Comparison of ENCODE assay signal across 26 cellular contexts in the genomic region with DNA sequence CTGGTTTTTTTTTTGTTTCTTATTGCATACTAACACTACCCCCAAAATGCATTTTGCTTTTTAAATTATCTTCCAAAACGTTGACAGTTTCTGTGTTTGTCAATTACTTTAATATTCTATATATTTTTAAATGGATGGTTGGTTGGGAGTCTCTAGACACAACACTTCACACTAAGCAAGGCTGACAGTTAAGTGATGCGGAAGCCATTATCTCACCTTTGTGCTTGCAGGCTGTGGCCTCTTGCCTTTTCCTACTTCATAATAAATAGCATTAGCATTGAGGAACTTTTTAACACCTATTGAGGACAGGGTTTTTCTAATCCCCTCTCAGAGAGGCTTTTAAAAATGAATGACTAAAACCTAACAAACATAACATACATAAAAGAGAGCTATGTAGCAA.
"Had no signal": no experiment of that assay in that cellular context is flagged by ENCODE, and none has a peak within 500 bp of the region (broad histone marks: within the 10 kb centered on the region; RNA-seq: fewer than 3 reads in every experiment).

No MANE protein-coding gene starts in this region.

- H3K4me1 ChIP-seq: pancreas, prostate gland, right lobe of liver, sigmoid colon, stomach, thyroid gland, tibial nerve, upper lobe of left lung, vagina had no signal

- H3K27me3 ChIP-seq: neutrophil, pancreas, right lobe of liver, sigmoid colon, stomach, thyroid gland, tibial nerve, upper lobe of left lung, vagina had no signal

- H3K9me3 ChIP-seq: neutrophil, pancreas, prostate gland, right lobe of liver, sigmoid colon, thyroid gland, vagina had no signal

- H3K4me3 ChIP-seq: pancreas, prostate gland, right lobe of liver, sigmoid colon, stomach, thoracic aorta, thyroid gland, tibial nerve, upper lobe of left lung, vagina had no signal

- H3K4me3 Mint-ChIP-seq: naive thymus-derived CD8-positive, alpha-beta T cell; natural killer cell treated with Interleukin-12 subunit alpha and Interleukin-12 subunit beta and Interleukin-15 and Interleukin-18, amount 100 ng/mL, for 72 hours; nephron progenitor cell; neural crest cell; stimulated activated effector memory CD8-positive, alpha-beta T cell treated with anti-CD3 and anti-CD28 coated beads, Interleukin-12 subunit alpha, Interleukin-12 subunit beta, amount 100 ng/mL, for 72 hours; stimulated activated naive B cell treated with anti-CD40 and anti-IgM and Interleukin-4, amounts not matched to agents 10 μg/mL and 1 μg/mL and 100 μg/mL, for 72 hours; stimulated activated naive CD8-positive, alpha-beta T cell treated with anti-CD3 and anti-CD28 coated beads, Interleukin-15, Interleukin-2, amounts not matched to agents 100 ng/mL and 50 ng/mL, for 24 hours had no signal

- H3K27ac Mint-ChIP-seq: naive thymus-derived CD8-positive, alpha-beta T cell; natural killer cell treated with Interleukin-12 subunit alpha and Interleukin-12 subunit beta and Interleukin-15 and Interleukin-18, amount 100 ng/mL, for 72 hours; nephron progenitor cell; stimulated activated effector memory CD8-positive, alpha-beta T cell treated with anti-CD3 and anti-CD28 coated beads, Interleukin-12 subunit alpha, Interleukin-12 subunit beta, amount 100 ng/mL, for 72 hours; stimulated activated naive B cell treated with anti-CD40 and anti-IgM and Interleukin-4, amounts not matched to agents 10 μg/mL and 1 μg/mL and 100 μg/mL, for 72 hours; stimulated activated naive CD8-positive, alpha-beta T cell treated with anti-CD3 and anti-CD28 coated beads, Interleukin-15, Interleukin-2, amounts not matched to agents 100 ng/mL and 50 ng/mL, for 24 hours had no signal

- H3K4me1 Mint-ChIP-seq: naive thymus-derived CD8-positive, alpha-beta T cell; nephron progenitor cell; neural crest cell; stimulated activated effector memory CD8-positive, alpha-beta T cell treated with anti-CD3 and anti-CD28 coated beads, Interleukin-12 subunit alpha, Interleukin-12 subunit beta, amount 100 ng/mL, for 72 hours; stimulated activated naive B cell treated with anti-CD40 and anti-IgM and Interleukin-4, amounts not matched to agents 10 μg/mL and 1 μg/mL and 100 μg/mL, for 72 hours had no signal

- H3K27me3 Mint-ChIP-seq: naive thymus-derived CD8-positive, alpha-beta T cell; natural killer cell treated with Interleukin-12 subunit alpha and Interleukin-12 subunit beta and Interleukin-15 and Interleukin-18, amount 100 ng/mL, for 72 hours; stimulated activated naive B cell treated with anti-CD40 and anti-IgM and Interleukin-4, amounts not matched to agents 10 μg/mL and 1 μg/mL and 100 μg/mL, for 72 hours; stimulated activated naive CD8-positive, alpha-beta T cell treated with anti-CD3 and anti-CD28 coated beads, Interleukin-15, Interleukin-2, amounts not matched to agents 100 ng/mL and 50 ng/mL, for 24 hours had no signal

- DNase-seq: naive thymus-derived CD8-positive, alpha-beta T cell; nephron progenitor cell; nucleus accumbens; pancreas; right cardiac atrium; right lobe of liver; sigmoid colon; small intestine; stimulated activated CD4-positive, alpha-beta T cell treated with anti-CD3 and anti-CD28 coated beads, Interleukin-15, amount 100 ng/mL, for 24 hours; stimulated activated CD4-positive, alpha-beta T cell treated with anti-CD3 and anti-CD28 coated beads, Interleukin-2, amount 100 ng/mL, for 24 hours; stimulated activated CD4-positive, alpha-beta T cell treated with anti-CD3 and anti-CD28 coated beads, Interleukin-2, amount 100 ng/mL, for 48 hours; stimulated activated CD4-positive, alpha-beta T cell treated with anti-CD3 and anti-CD28 coated beads, Interleukin-4, amount 100 ng/mL, for 24 hours; stimulated activated naive B cell treated with anti-CD40 and anti-IgM and Interleukin-4, amounts not matched to agents 10 μg/mL and 1 μg/mL and 100 μg/mL, for 72 hours; stimulated activated naive CD4-positive, alpha-beta T cell treated with Interleukin-2 at 50 U/mL for 16 hours; stomach; thyroid gland; upper lobe of left lung had no signal

- H3K36me3 ChIP-seq: neutrophil, pancreas, prostate gland, right lobe of liver, sigmoid colon, stomach, thoracic aorta, thyroid gland, upper lobe of left lung, vagina had no signal

- H3K27ac ChIP-seq: neutrophil, pancreas, prostate gland, right lobe of liver, sigmoid colon, stomach, thoracic aorta, thyroid gland, tibial nerve, upper lobe of left lung, vagina had no signal

- H3K36me3 Mint-ChIP-seq: stimulated activated effector memory CD8-positive, alpha-beta T cell treated with anti-CD3 and anti-CD28 coated beads, Interleukin-12 subunit alpha, Interleukin-12 subunit beta, amount 100 ng/mL, for 72 hours had no signal
